Comparison of ENCODE assay signal across 8 cellular contexts in genomic region chr5:173923236-173924104, GRCh38. TPM values are rescaled to one million over a fixed set of nuclear protein-coding genes. Genes with fewer than 3 reads are reported as not detected.
A peak's percentile ranks its signal among the peaks of the same experiment; 100 is the strongest.
DNase-seq lines count a peak whose midpoint lies in the region; ATAC-seq and TF ChIP-seq lines count a peak whose summit lies in the region.
"Had no signal": no experiment of that assay in that cellular context is flagged by ENCODE, and none has a peak within 500 bp of the region (broad histone marks: within the 10 kb centered on the region; RNA-seq: fewer than 3 reads in every experiment).

No MANE protein-coding gene starts in this region.

- H3F3A ChIP-seq in OCI-LY1 (ENCODE audit: insufficient read depth, low read length), result no peaks in the 10 kb centered on the region

- H3K27ac ChIP-seq in OCI-LY1 (ENCODE audit: low read depth, low read length, poor library complexity, severe bottlenecking), result peak overlapping the region; percentile 60
- peak overlapping the region; percentile 51 for H3K27ac ChIP-seq in mesodermal cell (ENCODE audit: low read depth, low read length, severe bottlenecking)
- H3K27ac ChIP-seq in transverse colon, result peak overlapping the region; percentile 46 to 72 (median 65)

- peaks cover 24% of the 10 kb centered on the region for H3K4me1 Mint-ChIP-seq in activated T-cell treated with anti-CD3 and anti-CD28 coated beads, Interleukin-2, amount 50 U/mL, for 4 hours (ENCODE audit: low read depth)

- no peaks in the 10 kb centered on the region for H4K20me1 ChIP-seq in OCI-LY1 (ENCODE audit: insufficient read depth, low read length)

- peaks cover 73% of the 10 kb centered on the region for H3K4me1 ChIP-seq in OCI-LY1 (ENCODE audit: insufficient read depth, low read length, severe bottlenecking)
- peaks cover 50% of the 10 kb centered on the region for H3K4me1 ChIP-seq in mesodermal cell (ENCODE audit: control insufficient read depth, insufficient read depth, low read length, poor library complexity, severe bottlenecking)
- H3K4me1 ChIP-seq in transverse colon, result peaks cover 40 to 81% (median 48%) of the 10 kb centered on the region in 4 donors

- peaks cover 5% of the 10 kb centered on the region for H3K36me3 Mint-ChIP-seq in activated T-cell treated with anti-CD3 and anti-CD28 coated beads, Interleukin-2, amount 50 U/mL, for 4 hours (ENCODE audit: insufficient read depth)

- H3K36me3 ChIP-seq in OCI-LY1 (ENCODE audit: insufficient read depth, low read length), result peaks cover 15% of the 10 kb centered on the region; the same call in 1 of the 2 replicates
- H3K36me3 ChIP-seq in mesodermal cell (ENCODE audit: control insufficient read depth, insufficient read depth, low read length), result peaks cover 19% of the 10 kb centered on the region
- H3K36me3 ChIP-seq in transverse colon, result no peaks in the 10 kb centered on the region

- H3K27me3 ChIP-seq in OCI-LY1 (ENCODE audit: insufficient read depth, low read length) (no peaks in the 10 kb centered on the region), transverse colon (no peaks in the 10 kb centered on the region)

- H3K4me3 ChIP-seq in OCI-LY1 (ENCODE audit: low read depth, low read length, poor library complexity, severe bottlenecking) (no peak overlapping the region), mesodermal cell (ENCODE audit: extremely low read depth, insufficient read depth, low read length, poor library complexity, severe bottlenecking) (no peak overlapping the region), transverse colon (no peak overlapping the region)

- peak; percentile 62 for TF ChIP-seq EP300 in transverse colon (IDR thresholded peaks at IDR 0.05; ENCODE audit: low read depth)

- peak; percentile 52 for DNase-seq in dermis blood vessel endothelial cell
- DNase-seq in transverse colon, result no peak
- no peak for DNase-seq in activated T-cell treated with anti-CD3 and anti-CD28 coated beads, Interleukin-2, amount 50 U/mL, for 4 hours
- DNase-seq in amniotic stem cell (lab: John Stamatoyannopoulos, UW), result no peak
- DNase-seq in stimulated activated CD4-positive, alpha-beta T cell treated with anti-CD3 and anti-CD28 coated beads, Interleukin-4, amount 100 ng/mL, for 24 hours, result no peak

- intact Hi-C loops in transverse colon (cut with DNase I; ENCODE audit: low total_unique reads), result no loop called here

- no peak overlapping the region for H2AFZ ChIP-seq in OCI-LY1 (ENCODE audit: low read length)

- H3K9me3 ChIP-seq in OCI-LY1 (ENCODE audit: low read length) (no peaks in the 10 kb centered on the region), mesodermal cell (ENCODE audit: control insufficient read depth, low read length) (no peaks in the 10 kb centered on the region), transverse colon (no peaks in the 10 kb centered on the region)

- in situ Hi-C loops in transverse colon (cut with MboI; ENCODE audit: low pct_ligation_motif_present in 1 of 4, low pct_unique_long_range_greater_than_20kb in 1 of 4, low sequenced_read_pairs in 3 of 4), result no loop called here

- 73 to 88% methylated on average over 2 to 3 of the region's 3 CpGs for WGBS in mesodermal cell (ENCODE audit: insufficient coverage in 2 of 2), 2 experiments
- whole genome bisulfite sequencing in transverse colon (ENCODE audit: low coverage in 1 of 2), 2 donors, result 56 to 75% methylated on average over 3 of the region's 3 CpGs

- peaks cover 17% of the 10 kb centered on the region for H3K79me2 ChIP-seq in OCI-LY1 (ENCODE audit: insufficient read depth, low read length)

- peak overlapping the region; percentile 33; the same call in 1 of the 2 replicates for H3K4me2 ChIP-seq in OCI-LY1 (ENCODE audit: low read length)

- H3K9ac ChIP-seq in OCI-LY1 (ENCODE audit: low read length), result peak overlapping the region; percentile 5; the same call in 1 of the 2 replicates

- no peak for TF ChIP-seq CTCF in OCI-LY1 (IDR thresholded peaks at IDR 0.05; ENCODE audit: low read length)
- TF ChIP-seq CTCF in transverse colon (IDR thresholded peaks at IDR 0.05), result no peak

- no peak for TF ChIP-seq POLR2A in transverse colon (IDR thresholded peaks at IDR 0.05)

- H3K27me3 Mint-ChIP-seq in activated T-cell treated with anti-CD3 and anti-CD28 coated beads, Interleukin-2, amount 50 U/mL, for 4 hours (ENCODE audit: low read depth), result no peaks in the 10 kb centered on the region
- H3K27me3 Mint-ChIP-seq: stimulated activated naive CD8-positive, alpha-beta T cell treated with anti-CD3 and anti-CD28 coated beads, Interleukin-15, Interleukin-2, amounts not matched to agents 100 ng/mL and 50 ng/mL, for 24 hours had no signal

- no peak for ATAC-seq in activated T-cell treated with anti-CD3 and anti-CD28 coated beads, Interleukin-2, amount 50 U/mL, for 4 hours

- no peaks in the 10 kb centered on the region for H3K9me2 ChIP-seq in OCI-LY1 (ENCODE audit: low read depth, low read length)

- H3K9me3 Mint-ChIP-seq in activated T-cell treated with anti-CD3 and anti-CD28 coated beads, Interleukin-2, amount 50 U/mL, for 4 hours, result no peaks in the 10 kb centered on the region
- H3K9me3 Mint-ChIP-seq: stimulated activated naive CD8-positive, alpha-beta T cell treated with anti-CD3 and anti-CD28 coated beads, Interleukin-15, Interleukin-2, amounts not matched to agents 100 ng/mL and 50 ng/mL, for 24 hours had no signal

- no peak overlapping the region for H3K4me3 Mint-ChIP-seq in activated T-cell treated with anti-CD3 and anti-CD28 coated beads, Interleukin-2, amount 50 U/mL, for 4 hours
- H3K4me3 Mint-ChIP-seq: stimulated activated naive CD8-positive, alpha-beta T cell treated with anti-CD3 and anti-CD28 coated beads, Interleukin-15, Interleukin-2, amounts not matched to agents 100 ng/mL and 50 ng/mL, for 24 hours had no signal

RNA-seq across cellular contexts. Expression of gene CPEB4, which starts 35.3 kb away (rescaled TPM):
- 16.8 and 18.0 TPM in 2 replicates for total RNA-seq in dermis blood vessel endothelial cell
- 11.6 TPM for polyA plus RNA-seq in mesodermal cell (2013, experiment 1 of 2)
- polyA plus RNA-seq in mesodermal cell (2013, experiment 2 of 2), result 11.3 TPM
- total RNA-seq in transverse colon, result 10 to 100 TPM; 23.6 to 67.7 (median 36.5) TPM
- total RNA-seq in activated T-cell treated with anti-CD3 and anti-CD28 coated beads, Interleukin-2, amount 50 U/mL, for 4 hours, result 10 to 100 TPM; 14.4 to 17.2 (median 14.9) TPM
